ENCODE assay signal across 17 cellular contexts in genomic region chr1:12591267-12591938, GRCh38. TPM values are rescaled to one million over a fixed set of nuclear protein-coding genes. Genes with fewer than 3 reads are reported as not detected.
A peak's percentile ranks its signal among the peaks of the same experiment; 100 is the strongest.
DNase-seq lines count a peak whose midpoint lies in the region; ATAC-seq, FAIRE-seq and TF ChIP-seq lines count a peak whose summit lies in the region.
"Had no signal": no experiment of that assay in that cellular context is flagged by ENCODE, and none has a peak within 500 bp of the region (broad histone marks: within the 10 kb centered on the region; RNA-seq: fewer than 3 reads in every experiment).

No MANE protein-coding gene starts in this region.

- no peak overlapping the region for H3K9ac ChIP-seq in liver (ENCODE audit: low read depth in 1 of 2, low read length in 2 of 2)

- H3K9me3 ChIP-seq in A549 (no peaks in the 10 kb centered on the region), esophagus (ENCODE audit: control insufficient read depth in 2 of 2, insufficient read depth in 1 of 2, low read depth in 1 of 2, low read length in 1 of 2) (no peaks in the 10 kb centered on the region), liver (ENCODE audit: control insufficient read depth in 4 of 4, low read length in 3 of 4) (no peaks in the 10 kb centered on the region)
- H3K9me3 ChIP-seq: Caco-2 had no signal

- TF ChIP-seq RAD21 in A549 (conservative IDR thresholded peaks at IDR 0.05 in 1 of 2, IDR thresholded peaks at IDR 0.05 in 1 of 2) (no peak), liver (IDR thresholded peaks at IDR 0.05) (peak; percentile 46 to 58)

- WGBS in A549 (ENCODE audit: missing lambda C conversion rate): 96% methylated on average over 14 of the region's 19 CpGs
- WGBS in esophagus, 2 donors: 54 to 69% methylated on average over 19 of the region's 19 CpGs
- 42% methylated on average over 19 of the region's 19 CpGs for WGBS in liver

- CTCF ChIA-PET in A549 (lab: Yijun Ruan, JAX): interaction anchor here (0.6 to 1.3 kb wide), 6 partner anchors 11 to 81 kb away, joined by 3 read pairs; no protein-coding TSS in a partner anchor

- H3K36me3 ChIP-seq in esophagus (ENCODE audit: control insufficient read depth in 2 of 2, insufficient read depth in 2 of 2, low read length in 1 of 2) (peaks cover 0 to 10% of the 10 kb centered on the region in 2 donors), liver (ENCODE audit: control insufficient read depth in 4 of 4, insufficient read depth in 3 of 4, low read depth in 1 of 4, low read length in 3 of 4) (peaks cover 2 to 7% (median 4%) of the 10 kb centered on the region in 4 donors)

- H3K27me3 ChIP-seq in esophagus (ENCODE audit: control insufficient read depth in 1 of 2, insufficient read depth in 2 of 2, low read length in 2 of 2) (no peaks in the 10 kb centered on the region), liver (ENCODE audit: control insufficient read depth in 4 of 4, insufficient read depth in 4 of 4, low read length in 3 of 4) (no peaks in the 10 kb centered on the region)

- POLR2A ChIA-PET in A549 (lab: Yijun Ruan, JAX): interaction anchor here (0.9 kb wide), 1 partner anchor 26 kb away, joined by 3 read pairs; the partner anchor contains the start of gene DHRS3

- TF ChIP-seq CTCF in A549 (IDR thresholded peaks at IDR 0.05) (no peak), liver (IDR thresholded peaks at IDR 0.05; ENCODE audit: low read depth, low read length, missing input control) (no peak)

- no peak overlapping the region for H3K4me2 ChIP-seq in A549

- peaks cover 76% of the 10 kb centered on the region for H3K4me1 ChIP-seq in A549
- H3K4me1 ChIP-seq in esophagus (ENCODE audit: control insufficient read depth in 2 of 2, insufficient read depth in 2 of 2, low read length in 1 of 2): peaks cover 8 to 47% of the 10 kb centered on the region in 2 donors
- peaks cover 10 to 51% (median 37%) of the 10 kb centered on the region in 4 donors for H3K4me1 ChIP-seq in liver (ENCODE audit: control insufficient read depth in 4 of 4, insufficient read depth in 4 of 4, low read length in 3 of 4)

- ATAC-seq in A549 (no peak), sciatic nerve (peak; percentile 7), GM19397 (IDR thresholded peaks at IDR 0.05; ENCODE audit: unreplicated experiment) (no peak), GM18907 (IDR thresholded peaks at IDR 0.05; ENCODE audit: unreplicated experiment) (no peak)

- intact Hi-C loops in sciatic nerve (cut with DNase I): no loop called here

- TF ChIP-seq EP300 in A549 (IDR thresholded peaks at IDR 0.05): no peak

- no peak for FAIRE-seq in A549 (lab: Jason Lieb, UNC)

- TF ChIP-seq POLR2A in A549 (IDR thresholded peaks at IDR 0.05; ENCODE audit: low read length): no peak

- H3K27ac ChIP-seq in A549 (peak overlapping the region; percentile 97 to 100; a peak in 5 of 6 replicates), esophagus (ENCODE audit: low read depth in 2 of 2, low read length in 1 of 2) (peak overlapping the region; percentile 80 to 82), liver (ENCODE audit: low read depth in 1 of 2, low read length in 2 of 2) (peak overlapping the region; percentile 94 to 96)

- DNase-seq in A549 (ENCODE audit: low read depth in 1 of 2, low spot score in 1 of 2): no peak
- peak; percentile 77 for DNase-seq in sciatic nerve (ENCODE audit: low spot score)
- DNase-seq in NOMO-1 treated with dmso at 0.1 percent for 144 hours (lab: John Stamatoyannopoulos, UW; ENCODE audit: unreplicated experiment): no peak
- DNase-seq in NCI-H1417 (lab: John Stamatoyannopoulos, UW): no peak
- DNase-seq: activated CD4-positive, CD25-positive, alpha-beta regulatory T cell; activated naive CD4-positive, alpha-beta T cell treated with anti-CD3 and anti-CD28 coated beads, Interleukin-2, amount 50 U/mL, for 16 hours; Caco-2; NCI-H1048; NCI-H446 treated with DMSO at 0.1 percent for 48 hours; OCI-M1; stimulated activated CD4-positive, alpha-beta T cell treated with anti-CD3 and anti-CD28 coated beads, Interleukin-4, amount 100 ng/mL, for 4 hours; stimulated activated naive CD4-positive, alpha-beta T cell had no signal

- H3K4me3 ChIP-seq in A549 (no peak overlapping the region), esophagus (ENCODE audit: low read depth in 1 of 2, low read length in 2 of 2) (no peak overlapping the region), liver (ENCODE audit: low read depth in 1 of 3, low read length in 3 of 3) (no peak overlapping the region)

TF ChIP-seq in A549, 52 proteins besides CTCF, POLR2A, EP300 and RAD21:
- TF ChIP-seq JUN (IDR thresholded peaks at IDR 0.05): no peak
- no peak for TF ChIP-seq JUNB (IDR thresholded peaks at IDR 0.05)
- TF ChIP-seq E2F6 (IDR thresholded peaks at IDR 0.05; ENCODE audit: borderline replicate concordance, low read depth): no peak

TF ChIP-seq in liver, 16 proteins besides CTCF, POLR2A, EP300 and RAD21:
- TF ChIP-seq SP1 (IDR thresholded peaks at IDR 0.05): peak; percentile 26
- TF ChIP-seq JUND (IDR thresholded peaks at IDR 0.05): no peak
- no peak for TF ChIP-seq ZBTB33 (IDR thresholded peaks at IDR 0.05)
- TF ChIP-seq NR2F2 (IDR thresholded peaks at IDR 0.05): peak; percentile 84
- no peak for TF ChIP-seq FOXA1 (IDR thresholded peaks at IDR 0.05)
- no peak for TF ChIP-seq HNF4G (IDR thresholded peaks at IDR 0.05)
- peak in 1 of 2 donors; percentile 20 for TF ChIP-seq HNF4A (conservative IDR thresholded peaks at IDR 0.05)
- TF ChIP-seq REST (IDR thresholded peaks at IDR 0.05): no peak
- TF ChIP-seq RXRA (IDR thresholded peaks at IDR 0.05): peak in 1 of 2 donors; percentile 51
- TF ChIP-seq TAF1 (conservative IDR thresholded peaks at IDR 0.05): no peak
- no peak for TF ChIP-seq FOXA2 (IDR thresholded peaks at IDR 0.05)

RNA-seq across cellular contexts. Expression of gene DHRS3, which starts 26.6 kb away (rescaled TPM):
- polyA plus RNA-seq in A549 (2011; rRNA removed) (79.7 and 89.1 TPM in 2 replicates), A549 (2017; fragmentation: RNase III; extraction: RNeasy Plus Mini Kit Qiagen cat#74134 plus additional on column Dnase treatment) (56.9 to 78.9 TPM (median 62.7 TPM) in 3 replicates), esophagus (10 to 100 TPM; 73.1 to 83.7 TPM), liver (100 to 1,000 TPM; 170 to 185 TPM)
- polyA plus RNA-seq in A549 (2012; cell fraction: cytosol; rRNA removed): 64.4 and 78.4 TPM in 2 replicates
- 119 and 124 TPM in 2 replicates for polyA plus RNA-seq in A549 (2012; cell fraction: nucleus; rRNA removed)
- polyA minus RNA-seq in A549 (2011; rRNA and poly(A)+ RNA removed): 320 and 332 TPM in 2 replicates
- total RNA-seq in liver (100 to 1,000 TPM in 1 of 2 donors, 10 to 100 TPM in 1; 62.6 to 146 TPM), sciatic nerve (271 TPM)

RNA-seq across cellular contexts. Expression of gene AADACL4, which starts 52.5 kb away (rescaled TPM):
- polyA plus RNA-seq in A549 (2011; rRNA removed) (not detected in 2 replicates), A549 (2017; fragmentation: RNase III; extraction: RNeasy Plus Mini Kit Qiagen cat#74134 plus additional on column Dnase treatment) (not detected in 3 replicates), esophagus (not detected), liver (not detected)
- not detected in 2 replicates for polyA plus RNA-seq in A549 (2012; cell fraction: cytosol; rRNA removed)
- polyA plus RNA-seq in A549 (2012; cell fraction: nucleus; rRNA removed): not detected in 2 replicates
- not detected in 2 replicates for polyA minus RNA-seq in A549 (2011; rRNA and poly(A)+ RNA removed)
- total RNA-seq in liver (not detected), sciatic nerve (not detected)
- total RNA-seq: Caco-2, mesenteric fat pad had no signal
